ENCODE assay signal across 19 cellular contexts in genomic region chr17:74340470-74341023, GRCh38.
DNase-seq lines count a peak whose midpoint lies in the region; ATAC-seq, FAIRE-seq and TF ChIP-seq lines count a peak whose summit lies in the region.
"Had no signal": no experiment of that assay in that cellular context is flagged by ENCODE, and none has a peak within 500 bp of the region (broad histone marks: within the 10 kb centered on the region; RNA-seq: fewer than 3 reads in every experiment).

No MANE protein-coding gene starts in this region.

- peak overlapping the region; percentile 37 for H3K27ac Mint-ChIP-seq in activated naive CD4-positive, alpha-beta T cell treated with anti-CD3 and anti-CD28 coated beads, Interleukin-2, amount 10 ng/mL, durations not matched to agents 7 days and 5 days
- H3K27ac Mint-ChIP-seq: activated naive CD8-positive, alpha-beta T cell treated with anti-CD3 and anti-CD28 coated beads for 36 hours; T-helper 1 cell treated with Interleukin-12 subunit alpha and Interleukin-12 subunit beta and Interleukin-4 antibody, amounts not matched to agents 30 μg/mL and 1 μg/mL, for 36 hours had no signal

- CTCF ChIA-PET in activated naive CD4-positive, alpha-beta T cell treated with anti-CD3 and anti-CD28 coated beads, Interleukin-2, amount 10 ng/mL, durations not matched to agents 7 days and 5 days (lab: Charles Lee) = interaction anchor here (1.2 kb wide), 1 partner anchor 28 kb away, joined by 3 read pairs; no protein-coding TSS in a partner anchor

- no peak for ATAC-seq in GM18519 (IDR thresholded peaks at IDR 0.05; ENCODE audit: low FRiP score, unreplicated experiment)
- ATAC-seq: gastroesophageal sphincter had no signal

- no peaks in the 10 kb centered on the region for H3K27me3 ChIP-seq in layer of hippocampus (ENCODE audit: control insufficient read depth, insufficient read depth, low read length)

- no peak for DNase-seq in activated naive CD4-positive, alpha-beta T cell treated with anti-CD3 and anti-CD28 coated beads, Interleukin-2, amount 10 ng/mL, durations not matched to agents 7 days and 5 days
- no peak for DNase-seq in activated naive CD4-positive, alpha-beta T cell treated with Interleukin-2 at 50 U/mL for 16 hours
- DNase-seq in SHP77 treated with DMSO at 0.1 percent for 48 hours (lab: John Stamatoyannopoulos, UW) (peak; percentile 34), RCC 7860 (ENCODE audit: low spot score) (no peak), H54 (ENCODE audit: insufficient read length, low spot score) (no peak)
- DNase-seq in effector CD4-positive, alpha-beta T cell = no peak
- DNase-seq: activated naive CD8-positive, alpha-beta T cell treated with anti-CD3 and anti-CD28 coated beads for 36 hours; activated T-cell treated with anti-CD3 and anti-CD28 coated beads for 4 hours; NCI-H2081 treated with DMSO at 0.1 percent for 48 hours; stimulated activated CD4-positive, alpha-beta T cell treated with anti-CD3 and anti-CD28 coated beads, Interleukin-12 subunit alpha, Interleukin-12 subunit beta, amount 100 ng/mL, for 4 hours had no signal

- H3K4me3 Mint-ChIP-seq in activated naive CD4-positive, alpha-beta T cell treated with anti-CD3 and anti-CD28 coated beads, Interleukin-2, amount 10 ng/mL, durations not matched to agents 7 days and 5 days = no peak overlapping the region
- H3K4me3 Mint-ChIP-seq: activated naive CD8-positive, alpha-beta T cell treated with anti-CD3 and anti-CD28 coated beads for 36 hours; central memory CD8-positive, alpha-beta T cell; T-helper 1 cell treated with Interleukin-12 subunit alpha and Interleukin-12 subunit beta and Interleukin-4 antibody, amounts not matched to agents 30 μg/mL and 1 μg/mL, for 36 hours had no signal

- no peak for TF ChIP-seq POLR2A in H54 (IDR thresholded peaks at IDR 0.05; ENCODE audit: low read depth, low read length)

- peak overlapping the region; percentile 80 for H3K27ac ChIP-seq in layer of hippocampus (ENCODE audit: low read depth, low read length)
- H3K27ac ChIP-seq: gastroesophageal sphincter, HL-60 had no signal

- FAIRE-seq in RCC 7860 (lab: Jason Lieb, UNC) (no peak), H54 (lab: Jason Lieb, UNC) (no peak)
- FAIRE-seq: endothelial cell of umbilical vein, GM12892, islet of Langerhans had no signal

- H3K9me3 Mint-ChIP-seq in activated naive CD4-positive, alpha-beta T cell treated with anti-CD3 and anti-CD28 coated beads, Interleukin-2, amount 10 ng/mL, durations not matched to agents 7 days and 5 days = no peaks in the 10 kb centered on the region
- H3K9me3 Mint-ChIP-seq: activated naive CD8-positive, alpha-beta T cell treated with anti-CD3 and anti-CD28 coated beads for 36 hours; central memory CD8-positive, alpha-beta T cell; T-helper 1 cell treated with Interleukin-12 subunit alpha and Interleukin-12 subunit beta and Interleukin-4 antibody, amounts not matched to agents 30 μg/mL and 1 μg/mL, for 36 hours had no signal

- peaks cover 56% of the 10 kb centered on the region for H3K27me3 Mint-ChIP-seq in activated naive CD4-positive, alpha-beta T cell treated with anti-CD3 and anti-CD28 coated beads, Interleukin-2, amount 10 ng/mL, durations not matched to agents 7 days and 5 days
- H3K27me3 Mint-ChIP-seq: activated naive CD8-positive, alpha-beta T cell treated with anti-CD3 and anti-CD28 coated beads for 36 hours had no signal

- no peaks in the 10 kb centered on the region for H3K4me1 Mint-ChIP-seq in activated naive CD4-positive, alpha-beta T cell treated with anti-CD3 and anti-CD28 coated beads, Interleukin-2, amount 10 ng/mL, durations not matched to agents 7 days and 5 days
- H3K4me1 Mint-ChIP-seq: activated naive CD8-positive, alpha-beta T cell treated with anti-CD3 and anti-CD28 coated beads for 36 hours; central memory CD8-positive, alpha-beta T cell had no signal

- H3K36me3 Mint-ChIP-seq in activated naive CD4-positive, alpha-beta T cell treated with anti-CD3 and anti-CD28 coated beads, Interleukin-2, amount 10 ng/mL, durations not matched to agents 7 days and 5 days = no peaks in the 10 kb centered on the region
- H3K36me3 Mint-ChIP-seq: activated naive CD8-positive, alpha-beta T cell treated with anti-CD3 and anti-CD28 coated beads for 36 hours had no signal
